2 cellular contexts compared by ENCODE assay signal in the genomic region with DNA sequence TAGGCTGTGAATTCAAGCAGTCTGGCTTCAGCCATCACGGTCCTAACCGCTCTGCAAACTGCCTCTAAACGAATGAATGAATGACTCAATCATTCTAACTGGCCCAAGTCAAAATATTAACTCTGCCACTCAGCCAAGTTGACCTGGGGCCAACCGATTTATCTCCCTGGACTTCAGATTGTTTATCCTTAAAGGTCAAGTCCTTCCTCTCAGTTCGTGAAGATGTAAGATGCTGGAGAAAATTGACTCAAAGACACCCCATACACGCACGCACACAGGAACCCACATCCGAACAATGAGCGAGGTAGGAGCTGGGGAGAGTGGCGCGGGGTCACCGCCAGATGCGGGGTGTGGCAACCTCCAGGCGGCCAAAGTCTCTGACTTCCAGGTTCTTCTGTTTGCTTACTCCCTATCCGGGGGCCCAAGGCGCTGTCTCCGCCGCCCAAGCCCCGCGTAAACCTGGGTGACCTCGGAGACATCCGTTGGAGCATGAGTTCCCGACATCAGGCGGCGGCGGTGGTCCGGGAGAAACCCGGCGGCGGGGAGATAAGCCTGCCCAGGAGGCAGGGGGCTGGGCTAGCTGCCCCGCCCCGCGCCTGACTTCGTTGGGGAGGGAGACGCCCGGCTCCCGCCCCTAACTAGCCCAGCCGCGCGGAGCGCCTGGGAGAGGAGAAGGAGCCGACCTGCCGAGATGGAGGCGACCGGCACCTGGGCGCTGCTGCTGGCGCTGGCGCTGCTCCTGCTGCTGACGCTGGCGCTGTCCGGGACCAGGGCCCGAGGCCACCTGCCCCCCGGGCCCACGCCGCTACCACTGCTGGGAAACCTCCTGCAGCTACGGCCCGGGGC.
A peak's percentile ranks its signal among the peaks of the same experiment; 100 is the strongest.
TF ChIP-seq lines count a peak whose summit lies in the region.

A gene with protein sequence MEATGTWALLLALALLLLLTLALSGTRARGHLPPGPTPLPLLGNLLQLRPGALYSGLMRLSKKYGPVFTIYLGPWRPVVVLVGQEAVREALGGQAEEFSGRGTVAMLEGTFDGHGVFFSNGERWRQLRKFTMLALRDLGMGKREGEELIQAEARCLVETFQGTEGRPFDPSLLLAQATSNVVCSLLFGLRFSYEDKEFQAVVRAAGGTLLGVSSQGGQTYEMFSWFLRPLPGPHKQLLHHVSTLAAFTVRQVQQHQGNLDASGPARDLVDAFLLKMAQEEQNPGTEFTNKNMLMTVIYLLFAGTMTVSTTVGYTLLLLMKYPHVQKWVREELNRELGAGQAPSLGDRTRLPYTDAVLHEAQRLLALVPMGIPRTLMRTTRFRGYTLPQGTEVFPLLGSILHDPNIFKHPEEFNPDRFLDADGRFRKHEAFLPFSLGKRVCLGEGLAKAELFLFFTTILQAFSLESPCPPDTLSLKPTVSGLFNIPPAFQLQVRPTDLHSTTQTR (plus strand): TSS at position 646 of the 846 bp plus-strand sequence. CDS start 46 bp downstream, at position 692.

TF ChIP-seq in A549, 52 proteins besides CTCF, POLR2A, EP300 and RAD21 (continued from another document):
- TF ChIP-seq, protein P1, sequence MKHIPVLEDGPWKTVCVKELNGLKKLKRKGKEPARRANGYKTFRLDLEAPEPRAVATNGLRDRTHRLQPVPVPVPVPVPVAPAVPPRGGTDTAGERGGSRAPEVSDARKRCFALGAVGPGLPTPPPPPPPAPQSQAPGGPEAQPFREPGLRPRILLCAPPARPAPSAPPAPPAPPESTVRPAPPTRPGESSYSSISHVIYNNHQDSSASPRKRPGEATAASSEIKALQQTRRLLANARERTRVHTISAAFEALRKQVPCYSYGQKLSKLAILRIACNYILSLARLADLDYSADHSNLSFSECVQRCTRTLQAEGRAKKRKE (CRISPR knock-in tag; IDR thresholded peaks at IDR 0.05; ENCODE audit: low read depth): no peak
- TF ChIP-seq ZFP36 (IDR thresholded peaks at IDR 0.05; ENCODE audit: borderline replicate concordance, partially characterized antibody) (peak; percentile 13), KDM5A (IDR thresholded peaks at IDR 0.05) (no peak), POLR2AphosphoS2 (conservative IDR thresholded peaks at IDR 0.05; ENCODE audit: low read length) (no peak), RFX5 (IDR thresholded peaks at IDR 0.05) (no peak), ZSCAN20 (CRISPR knock-in tag; IDR thresholded peaks at IDR 0.05) (no peak)

TF ChIP-seq in HepG2, 621 proteins besides CTCF, POLR2A, EP300 and RAD21 (continued from another document):
- TF ChIP-seq, protein P2, sequence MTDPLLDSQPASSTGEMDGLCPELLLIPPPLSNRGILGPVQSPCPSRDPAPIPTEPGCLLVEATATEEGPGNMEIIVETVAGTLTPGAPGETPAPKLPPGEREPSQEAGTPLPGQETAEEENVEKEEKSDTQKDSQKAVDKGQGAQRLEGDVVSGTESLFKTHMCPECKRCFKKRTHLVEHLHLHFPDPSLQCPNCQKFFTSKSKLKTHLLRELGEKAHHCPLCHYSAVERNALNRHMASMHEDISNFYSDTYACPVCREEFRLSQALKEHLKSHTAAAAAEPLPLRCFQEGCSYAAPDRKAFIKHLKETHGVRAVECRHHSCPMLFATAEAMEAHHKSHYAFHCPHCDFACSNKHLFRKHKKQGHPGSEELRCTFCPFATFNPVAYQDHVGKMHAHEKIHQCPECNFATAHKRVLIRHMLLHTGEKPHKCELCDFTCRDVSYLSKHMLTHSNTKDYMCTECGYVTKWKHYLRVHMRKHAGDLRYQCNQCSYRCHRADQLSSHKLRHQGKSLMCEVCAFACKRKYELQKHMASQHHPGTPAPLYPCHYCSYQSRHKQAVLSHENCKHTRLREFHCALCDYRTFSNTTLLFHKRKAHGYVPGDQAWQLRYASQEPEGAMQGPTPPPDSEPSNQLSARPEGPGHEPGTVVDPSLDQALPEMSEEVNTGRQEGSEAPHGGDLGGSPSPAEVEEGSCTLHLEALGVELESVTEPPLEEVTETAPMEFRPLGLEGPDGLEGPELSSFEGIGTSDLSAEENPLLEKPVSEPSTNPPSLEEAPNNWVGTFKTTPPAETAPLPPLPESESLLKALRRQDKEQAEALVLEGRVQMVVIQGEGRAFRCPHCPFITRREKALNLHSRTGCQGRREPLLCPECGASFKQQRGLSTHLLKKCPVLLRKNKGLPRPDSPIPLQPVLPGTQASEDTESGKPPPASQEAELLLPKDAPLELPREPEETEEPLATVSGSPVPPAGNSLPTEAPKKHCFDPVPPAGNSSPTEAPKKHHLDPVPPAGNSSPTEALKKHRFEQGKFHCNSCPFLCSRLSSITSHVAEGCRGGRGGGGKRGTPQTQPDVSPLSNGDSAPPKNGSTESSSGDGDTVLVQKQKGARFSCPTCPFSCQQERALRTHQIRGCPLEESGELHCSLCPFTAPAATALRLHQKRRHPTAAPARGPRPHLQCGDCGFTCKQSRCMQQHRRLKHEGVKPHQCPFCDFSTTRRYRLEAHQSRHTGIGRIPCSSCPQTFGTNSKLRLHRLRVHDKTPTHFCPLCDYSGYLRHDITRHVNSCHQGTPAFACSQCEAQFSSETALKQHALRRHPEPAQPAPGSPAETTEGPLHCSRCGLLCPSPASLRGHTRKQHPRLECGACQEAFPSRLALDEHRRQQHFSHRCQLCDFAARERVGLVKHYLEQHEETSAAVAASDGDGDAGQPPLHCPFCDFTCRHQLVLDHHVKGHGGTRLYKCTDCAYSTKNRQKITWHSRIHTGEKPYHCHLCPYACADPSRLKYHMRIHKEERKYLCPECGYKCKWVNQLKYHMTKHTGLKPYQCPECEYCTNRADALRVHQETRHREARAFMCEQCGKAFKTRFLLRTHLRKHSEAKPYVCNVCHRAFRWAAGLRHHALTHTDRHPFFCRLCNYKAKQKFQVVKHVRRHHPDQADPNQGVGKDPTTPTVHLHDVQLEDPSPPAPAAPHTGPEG (CRISPR knock-in tag; IDR thresholded peaks at IDR 0.05): no peak
- TF ChIP-seq, protein P3, sequence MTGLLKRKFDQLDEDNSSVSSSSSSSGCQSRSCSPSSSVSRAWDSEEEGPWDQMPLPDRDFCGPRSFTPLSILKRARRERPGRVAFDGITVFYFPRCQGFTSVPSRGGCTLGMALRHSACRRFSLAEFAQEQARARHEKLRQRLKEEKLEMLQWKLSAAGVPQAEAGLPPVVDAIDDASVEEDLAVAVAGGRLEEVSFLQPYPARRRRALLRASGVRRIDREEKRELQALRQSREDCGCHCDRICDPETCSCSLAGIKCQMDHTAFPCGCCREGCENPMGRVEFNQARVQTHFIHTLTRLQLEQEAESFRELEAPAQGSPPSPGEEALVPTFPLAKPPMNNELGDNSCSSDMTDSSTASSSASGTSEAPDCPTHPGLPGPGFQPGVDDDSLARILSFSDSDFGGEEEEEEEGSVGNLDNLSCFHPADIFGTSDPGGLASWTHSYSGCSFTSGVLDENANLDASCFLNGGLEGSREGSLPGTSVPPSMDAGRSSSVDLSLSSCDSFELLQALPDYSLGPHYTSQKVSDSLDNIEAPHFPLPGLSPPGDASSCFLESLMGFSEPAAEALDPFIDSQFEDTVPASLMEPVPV (CRISPR knock-in tag; IDR thresholded peaks at IDR 0.05): 0 out of 2 replicates have a peak, but pooled peaks have one; percentile 25
- TF ChIP-seq ZNF572 (CRISPR knock-in tag; IDR thresholded peaks at IDR 0.05) (no peak), ZNF44 (CRISPR knock-in tag; IDR thresholded peaks at IDR 0.05) (no peak), KDM4B (CRISPR knock-in tag; IDR thresholded peaks at IDR 0.05) (no peak), ZNF260 (CRISPR knock-in tag; IDR thresholded peaks at IDR 0.05; ENCODE audit: borderline replicate concordance, low read depth) (no peak), BCL6 (CRISPR knock-in tag; IDR thresholded peaks at IDR 0.05) (peak; percentile 74), PLRG1 (conservative IDR thresholded peaks at IDR 0.05) (no peak), SRSF1 (optimal IDR thresholded peaks at IDR 0.05; ENCODE audit: low read depth, low read length) (peak; percentile 37), ZSCAN12 (CRISPR knock-in tag; IDR thresholded peaks at IDR 0.05) (no peak), CREB1 (IDR thresholded peaks at IDR 0.05) (no peak), CREB1 (CRISPR knock-in tag; IDR thresholded peaks at IDR 0.05) (no peak), SALL1 (CRISPR knock-in tag; IDR thresholded peaks at IDR 0.05) (no peak), HNRNPUL1 (IDR thresholded peaks at IDR 0.05; ENCODE audit: low read depth, low read length) (no peak), NR2F2 (IDR thresholded peaks at IDR 0.05; ENCODE audit: borderline replicate concordance, low read depth) (no peak), SP5 (CRISPR knock-in tag; IDR thresholded peaks at IDR 0.05; ENCODE audit: borderline replicate concordance, low read depth) (0 out of 2 replicates have a peak, but pooled peaks have one; percentile 39), ZNF101 (CRISPR knock-in tag; IDR thresholded peaks at IDR 0.05; ENCODE audit: borderline replicate concordance, low read depth) (no peak), HNRNPLL (IDR thresholded peaks at IDR 0.05; ENCODE audit: low read depth, low read length, poor library complexity, severe bottlenecking) (peak; percentile 16)
- TF ChIP-seq, protein P4, sequence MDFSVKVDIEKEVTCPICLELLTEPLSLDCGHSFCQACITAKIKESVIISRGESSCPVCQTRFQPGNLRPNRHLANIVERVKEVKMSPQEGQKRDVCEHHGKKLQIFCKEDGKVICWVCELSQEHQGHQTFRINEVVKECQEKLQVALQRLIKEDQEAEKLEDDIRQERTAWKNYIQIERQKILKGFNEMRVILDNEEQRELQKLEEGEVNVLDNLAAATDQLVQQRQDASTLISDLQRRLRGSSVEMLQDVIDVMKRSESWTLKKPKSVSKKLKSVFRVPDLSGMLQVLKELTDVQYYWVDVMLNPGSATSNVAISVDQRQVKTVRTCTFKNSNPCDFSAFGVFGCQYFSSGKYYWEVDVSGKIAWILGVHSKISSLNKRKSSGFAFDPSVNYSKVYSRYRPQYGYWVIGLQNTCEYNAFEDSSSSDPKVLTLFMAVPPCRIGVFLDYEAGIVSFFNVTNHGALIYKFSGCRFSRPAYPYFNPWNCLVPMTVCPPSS (IDR thresholded peaks at IDR 0.05): no peak
- TF ChIP-seq, protein P5, sequence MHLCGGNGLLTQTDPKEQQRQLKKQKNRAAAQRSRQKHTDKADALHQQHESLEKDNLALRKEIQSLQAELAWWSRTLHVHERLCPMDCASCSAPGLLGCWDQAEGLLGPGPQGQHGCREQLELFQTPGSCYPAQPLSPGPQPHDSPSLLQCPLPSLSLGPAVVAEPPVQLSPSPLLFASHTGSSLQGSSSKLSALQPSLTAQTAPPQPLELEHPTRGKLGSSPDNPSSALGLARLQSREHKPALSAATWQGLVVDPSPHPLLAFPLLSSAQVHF (CRISPR knock-in tag; IDR thresholded peaks at IDR 0.05): no peak
- TF ChIP-seq, protein P6, sequence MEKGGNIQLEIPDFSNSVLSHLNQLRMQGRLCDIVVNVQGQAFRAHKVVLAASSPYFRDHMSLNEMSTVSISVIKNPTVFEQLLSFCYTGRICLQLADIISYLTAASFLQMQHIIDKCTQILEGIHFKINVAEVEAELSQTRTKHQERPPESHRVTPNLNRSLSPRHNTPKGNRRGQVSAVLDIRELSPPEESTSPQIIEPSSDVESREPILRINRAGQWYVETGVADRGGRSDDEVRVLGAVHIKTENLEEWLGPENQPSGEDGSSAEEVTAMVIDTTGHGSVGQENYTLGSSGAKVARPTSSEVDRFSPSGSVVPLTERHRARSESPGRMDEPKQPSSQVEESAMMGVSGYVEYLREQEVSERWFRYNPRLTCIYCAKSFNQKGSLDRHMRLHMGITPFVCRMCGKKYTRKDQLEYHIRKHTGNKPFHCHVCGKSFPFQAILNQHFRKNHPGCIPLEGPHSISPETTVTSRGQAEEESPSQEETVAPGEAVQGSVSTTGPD (CRISPR knock-in tag; IDR thresholded peaks at IDR 0.05): no peak
- TF ChIP-seq, protein P7, sequence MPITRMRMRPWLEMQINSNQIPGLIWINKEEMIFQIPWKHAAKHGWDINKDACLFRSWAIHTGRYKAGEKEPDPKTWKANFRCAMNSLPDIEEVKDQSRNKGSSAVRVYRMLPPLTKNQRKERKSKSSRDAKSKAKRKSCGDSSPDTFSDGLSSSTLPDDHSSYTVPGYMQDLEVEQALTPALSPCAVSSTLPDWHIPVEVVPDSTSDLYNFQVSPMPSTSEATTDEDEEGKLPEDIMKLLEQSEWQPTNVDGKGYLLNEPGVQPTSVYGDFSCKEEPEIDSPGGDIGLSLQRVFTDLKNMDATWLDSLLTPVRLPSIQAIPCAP (CRISPR knock-in tag; IDR thresholded peaks at IDR 0.05; ENCODE audit: low read depth): no peak
